In genomic region chr21:42456457-42456856, GRCh38 we compare ENCODE assay signal across 13 cellular contexts. TPM values are rescaled to one million over a fixed set of nuclear protein-coding genes. Genes with fewer than 3 reads are reported as not detected.
A peak's percentile ranks its signal among the peaks of the same experiment; 100 is the strongest.
DNase-seq lines count a peak whose midpoint lies in the region; ATAC-seq and TF ChIP-seq lines count a peak whose summit lies in the region.
"Had no signal": no experiment of that assay in that cellular context is flagged by ENCODE, and none has a peak within 500 bp of the region (broad histone marks: within the 10 kb centered on the region; RNA-seq: fewer than 3 reads in every experiment).

No MANE protein-coding gene starts in this region.

- no peaks in the 10 kb centered on the region for H3K9me3 Mint-ChIP-seq in naive thymus-derived CD4-positive, alpha-beta T cell

- H3K4me3 ChIP-seq in BLaER1 treated with 17β-estradiol and CSF1 and Interleukin-3, amounts not matched to agents 10 nM and 100 nM = no peak overlapping the region
- no peak overlapping the region for H3K4me3 ChIP-seq in naive thymus-derived CD4-positive, alpha-beta T cell (ENCODE audit: low read length)
- no peak overlapping the region for H3K4me3 ChIP-seq in body of pancreas
- no peak overlapping the region for H3K4me3 ChIP-seq in lower lobe of right lung
- H3K4me3 ChIP-seq: cardiac muscle cell, right atrium auricular region had no signal

- 91 to 92% methylated on average over 8 of the region's 8 CpGs for WGBS in body of pancreas, 2 donors

- H3K36me3 Mint-ChIP-seq in naive thymus-derived CD4-positive, alpha-beta T cell = no peaks in the 10 kb centered on the region

- DNase-seq in RKO (ENCODE audit: low spot score) = peak; percentile 23
- DNase-seq in activated T-helper 1 cell treated with Interleukin-2 at 50 U/mL for 16 hours (ENCODE audit: low read depth) = peak; percentile 16
- DNase-seq in naive thymus-derived CD4-positive, alpha-beta T cell = peak in 7 of 9 donors; percentile 26 to 50 (median 42)
- DNase-seq in body of pancreas = no peak
- no peak for DNase-seq in NCI-H1930 (lab: John Stamatoyannopoulos, UW)
- DNase-seq in lower lobe of right lung = no peak
- DNase-seq: foreskin keratinocyte had no signal

- H3K27ac ChIP-seq in BLaER1 treated with 17β-estradiol and CSF1 and Interleukin-3, amounts not matched to agents 10 nM and 100 nM = peak overlapping the region in 2 of 11 experiments; percentile 29 to 40; a peak in 2 of 22 replicates
- H3K27ac ChIP-seq in naive thymus-derived CD4-positive, alpha-beta T cell (ENCODE audit: low read depth, low read length) = no peak overlapping the region
- H3K27ac ChIP-seq in body of pancreas = no peak overlapping the region
- no peak overlapping the region for H3K27ac ChIP-seq in lower lobe of right lung
- H3K27ac ChIP-seq: cardiac muscle cell, foreskin keratinocyte, right atrium auricular region had no signal

- H3K4me2 ChIP-seq in BLaER1 treated with 17β-estradiol and CSF1 and Interleukin-3, amounts not matched to agents 10 nM and 100 nM = peak overlapping the region in 9 of 11 experiments; percentile 5 to 40 (median 21); a peak in 11 of 22 replicates

- peak; percentile 50 for ATAC-seq in naive thymus-derived CD4-positive, alpha-beta T cell
- no peak for ATAC-seq in body of pancreas
- ATAC-seq in GM18909 (IDR thresholded peaks at IDR 0.05; ENCODE audit: poor library complexity, unreplicated experiment) = no peak
- ATAC-seq in lower lobe of right lung = no peak
- ATAC-seq: foreskin keratinocyte had no signal

- TF ChIP-seq CTCF in body of pancreas (IDR thresholded peaks at IDR 0.05) (no peak), lower lobe of right lung (IDR thresholded peaks at IDR 0.05) (no peak)

- peaks cover 0 to 9% (median 0%) of the 10 kb centered on the region in 11 experiments; a peak in 4 of 22 replicates for H3K9me3 ChIP-seq in BLaER1 treated with 17β-estradiol and CSF1 and Interleukin-3, amounts not matched to agents 10 nM and 100 nM (replicated peaks in 1 of 11)
- H3K9me3 ChIP-seq in naive thymus-derived CD4-positive, alpha-beta T cell (ENCODE audit: control insufficient read depth in 2 of 3, low read length in 3 of 3) = no peaks in the 10 kb centered on the region
- H3K9me3 ChIP-seq in body of pancreas (no peaks in the 10 kb centered on the region), lower lobe of right lung (no peaks in the 10 kb centered on the region)
- H3K9me3 ChIP-seq: right atrium auricular region had no signal

- CTCF ChIA-PET in naive thymus-derived CD4-positive, alpha-beta T cell (lab: Charles Lee) = interaction anchor here (0.6 to 1.3 kb wide), 5 partner anchors 52 to 331 kb away, joined by 3 to 6 read pairs (median 5); partner anchors contain the start of gene UBASH3A

- peak overlapping the region in 4 of 10 donors; percentile 8 to 28 (median 14) for H3K4me3 Mint-ChIP-seq in naive thymus-derived CD4-positive, alpha-beta T cell

- H4K20me1 ChIP-seq in BLaER1 treated with 17β-estradiol and CSF1 and Interleukin-3, amounts not matched to agents 10 nM and 100 nM = no peaks in the 10 kb centered on the region; a peak in 1 of 22 replicates

- POLR2A ChIA-PET in naive thymus-derived CD4-positive, alpha-beta T cell (lab: Charles Lee) = interaction anchor here (0.6 to 1.5 kb wide), 5 partner anchors 9 to 222 kb away, joined by 3 to 4 read pairs (median 3); partner anchors contain the start of gene UBASH3A

- H3K4me1 Mint-ChIP-seq in naive thymus-derived CD4-positive, alpha-beta T cell = peaks cover 24 to 62% (median 49%) of the 10 kb centered on the region in 7 donors

- no peak overlapping the region for H3K9ac ChIP-seq in BLaER1 treated with 17β-estradiol and CSF1 and Interleukin-3, amounts not matched to agents 10 nM and 100 nM

- H3K36me3 ChIP-seq in BLaER1 treated with 17β-estradiol and CSF1 and Interleukin-3, amounts not matched to agents 10 nM and 100 nM = no peaks in the 10 kb centered on the region
- H3K36me3 ChIP-seq in naive thymus-derived CD4-positive, alpha-beta T cell (ENCODE audit: control insufficient read depth in 2 of 3, insufficient read depth in 3 of 3, low read length in 3 of 3) = no peaks in the 10 kb centered on the region
- H3K36me3 ChIP-seq in body of pancreas (replicated peaks in 1 of 2; ENCODE audit: insufficient read depth in 1 of 2, low read depth in 2 of 2) = no peaks in the 10 kb centered on the region
- H3K36me3 ChIP-seq in lower lobe of right lung = no peaks in the 10 kb centered on the region
- H3K36me3 ChIP-seq: cardiac muscle cell, right atrium auricular region had no signal

- peaks cover 41 to 75% (median 69%) of the 10 kb centered on the region in 10 experiments for H3K4me1 ChIP-seq in BLaER1 treated with 17β-estradiol and CSF1 and Interleukin-3, amounts not matched to agents 10 nM and 100 nM
- peaks cover 0 to 22% of the 10 kb centered on the region in 2 donors for H3K4me1 ChIP-seq in naive thymus-derived CD4-positive, alpha-beta T cell (ENCODE audit: control insufficient read depth in 2 of 2, insufficient read depth in 2 of 2, low read length in 2 of 2)
- H3K4me1 ChIP-seq in body of pancreas (peaks cover 22% of the 10 kb centered on the region), lower lobe of right lung (no peaks in the 10 kb centered on the region)
- H3K4me1 ChIP-seq: foreskin keratinocyte, right atrium auricular region had no signal

- intact Hi-C loops in naive thymus-derived CD4-positive, alpha-beta T cell (cut with micrococcal nuclease) = no loop called here
- intact Hi-C loops in body of pancreas (cut with DNase I) (no loop called here), lower lobe of right lung (cut with DNase I) (no loop called here)

- peak overlapping the region in 7 of 9 donors; percentile 2 to 93 (median 83) for H3K27ac Mint-ChIP-seq in naive thymus-derived CD4-positive, alpha-beta T cell

- H3K27me3 ChIP-seq in BLaER1 treated with 17β-estradiol and CSF1 and Interleukin-3, amounts not matched to agents 10 nM and 100 nM = peaks cover 0 to 10% (median 0%) of the 10 kb centered on the region in 11 experiments; a peak in 2 of 22 replicates
- no peaks in the 10 kb centered on the region for H3K27me3 ChIP-seq in naive thymus-derived CD4-positive, alpha-beta T cell (ENCODE audit: control insufficient read depth in 2 of 2, insufficient read depth in 2 of 2, low read length in 2 of 2)
- no peaks in the 10 kb centered on the region for H3K27me3 ChIP-seq in body of pancreas
- H3K27me3 ChIP-seq in lower lobe of right lung (ENCODE audit: low read depth) = no peaks in the 10 kb centered on the region
- H3K27me3 ChIP-seq: cardiac muscle cell, right atrium auricular region had no signal

- no peaks in the 10 kb centered on the region for H3K27me3 Mint-ChIP-seq in naive thymus-derived CD4-positive, alpha-beta T cell

- TF ChIP-seq POLR2A in body of pancreas (IDR thresholded peaks at IDR 0.05) = no peak

RNA-seq across cellular contexts. Expression of gene RSPH1, which starts 39.6 kb away (rescaled TPM):
- under 1 TPM in 2 of 5 experiments, not detected in 3; 0.27 to 0.40 TPM for total RNA-seq in naive thymus-derived CD4-positive, alpha-beta T cell
- polyA plus RNA-seq in naive thymus-derived CD4-positive, alpha-beta T cell = not detected
- 1 to 10 TPM; 1.6 to 2.3 TPM for total RNA-seq in body of pancreas
- 18.1 TPM for total RNA-seq in lower lobe of right lung
- total RNA-seq: lung microvascular endothelial cell, right atrium auricular region had no signal

RNA-seq across cellular contexts. Expression of gene UBASH3A, which starts 52.8 kb away (rescaled TPM):
- 100 to 1,000 TPM in 1 of 5 experiments, 10 to 100 TPM in 4; 41.9 to 101 (median 91.7) TPM for total RNA-seq in naive thymus-derived CD4-positive, alpha-beta T cell
- polyA plus RNA-seq in naive thymus-derived CD4-positive, alpha-beta T cell = 10 to 100 TPM; 57.1 to 99.3 TPM
- total RNA-seq in body of pancreas = under 1 TPM in 1 of 2 donors, not detected in 1; 0.26 TPM
- total RNA-seq in lower lobe of right lung = 1.2 TPM
- total RNA-seq: cardiac muscle cell, foreskin keratinocyte, lung microvascular endothelial cell, MCF 10A had no signal
- polyA plus RNA-seq: cardiac muscle cell, foreskin keratinocyte had no signal

RNA-seq across cellular contexts. Expression of gene SLC37A1, which starts 57.2 kb away (rescaled TPM):
- 10 to 100 TPM; 15.1 to 23.2 (median 18.1) TPM for total RNA-seq in naive thymus-derived CD4-positive, alpha-beta T cell
- polyA plus RNA-seq in naive thymus-derived CD4-positive, alpha-beta T cell = 1 to 10 TPM; 4.4 to 7.8 TPM
- total RNA-seq in body of pancreas (10 to 100 TPM in 1 of 2 donors, 1 to 10 TPM in 1; 6.3 to 16.3 TPM), lower lobe of right lung (28.9 TPM)

Comparison
In these comparisons a context has a peak if more than half of its experiments do, and no peak if none do; other contexts are left out.
1. DNase-seq: peak in RKO (single experiment), activated T-helper 1 cell treated with Interleukin-2 at 50 U/mL for 16 hours (single experiment) and naive thymus-derived CD4-positive, alpha-beta T cell (7 of 9); none in body of pancreas (0 of 4), NCI-H1930 (0 of 2) and lower lobe of right lung (single experiment).
2. RNA of gene UBASH3A, which starts 52.8 kb away (total RNA-seq): 41.9 to 101 TPM in naive thymus-derived CD4-positive, alpha-beta T cell; 1.2 TPM in lower lobe of right lung (single experiment) and 0.26 TPM in body of pancreas; every median in the first group is over 10 times any median in the second.